ENCODE assay signal across 35 cellular contexts in the genomic region with DNA sequence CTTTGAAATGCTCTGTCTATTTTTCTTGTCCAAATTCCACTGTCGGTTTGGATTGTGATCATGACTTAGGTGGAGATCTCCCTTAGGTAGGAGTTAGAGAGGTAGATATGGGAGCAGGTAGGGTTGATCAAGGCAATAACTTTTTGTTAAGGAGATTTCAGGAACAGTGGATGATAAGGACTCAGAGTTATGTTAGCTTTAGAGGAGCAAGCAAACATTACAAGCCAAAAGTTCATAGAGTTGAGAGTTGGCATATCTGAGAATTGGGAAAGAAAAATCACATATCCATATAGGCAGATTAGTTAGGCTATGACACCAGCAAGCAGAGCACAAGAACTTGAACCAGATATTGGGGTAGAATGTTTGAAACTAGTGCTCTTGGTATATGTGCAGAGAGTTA.
"Had no signal": no experiment of that assay in that cellular context is flagged by ENCODE, and none has a peak within 500 bp of the region (broad histone marks: within the 10 kb centered on the region; RNA-seq: fewer than 3 reads in every experiment).

No MANE protein-coding gene starts in this region.

- DNase-seq: Kasumi-1, MG63, MM.1S, MV-4-11, NCI-H1048, NCI-H1092, NCI-H1092 treated with DMSO at 0.1 percent for 48 hours, NCI-H1105, NCI-H1105 treated with DMSO at 0.1 percent for 48 hours, NCI-H1417, NCI-H1417 treated with DMSO at 0.1 percent for 48 hours, NCI-H1436, NCI-H1436 treated with DMSO at 0.1 percent for 48 hours, NCI-H146, NCI-H1694, NCI-H1694 treated with DMSO at 0.1 percent for 48 hours, NCI-H187, NCI-H187 treated with DMSO at 0.1 percent for 48 hours, NCI-H1930, NCI-H2029, NCI-H2029 treated with DMSO at 0.1 percent for 48 hours, NCI-H2081, NCI-H2081 treated with DMSO at 0.1 percent for 48 hours, NCI-H2107, NCI-H2171, NCI-H2171 treated with DMSO at 0.1 percent for 48 hours, NCI-H2227 treated with DMSO at 0.1 percent for 48 hours, NCI-H226, NCI-H345, NCI-H446, NCI-H446 treated with DMSO at 0.1 percent for 48 hours, NCI-H510A, NCI-H510A treated with DMSO at 0.1 percent for 48 hours, NCI-H524, NCI-H524 treated with DMSO at 0.1 percent for 48 hours had no signal

- H3K4me3 ChIP-seq: MG63 had no signal

- H3K27me3 ChIP-seq: MG63 had no signal

- H3K36me3 ChIP-seq: MG63 had no signal
